ENCODE assay signal across 8 cellular contexts in genomic region chr1:2229921-2230700, GRCh38. TPM values are rescaled to one million over a fixed set of nuclear protein-coding genes. Genes with fewer than 3 reads are reported as not detected.
DNase-seq lines count a peak whose midpoint lies in the region; ATAC-seq and TF ChIP-seq lines count a peak whose summit lies in the region.

No MANE protein-coding gene starts in this region.

- peak overlapping the region; percentile 95 for H3K27ac Mint-ChIP-seq in activated naive CD8-positive, alpha-beta T cell treated with anti-CD3 and anti-CD28 coated beads, Interleukin-2, amount 10 ng/mL, durations not matched to agents 7 days and 5 days

- 12% methylated on average over 32 of the region's 32 CpGs for whole genome bisulfite sequencing in right cardiac atrium
- WGBS in sigmoid colon, 2 donors: 21 to 40% methylated on average over 32 of the region's 32 CpGs

- POLR2A ChIA-PET in activated naive CD8-positive, alpha-beta T cell treated with anti-CD3 and anti-CD28 coated beads, Interleukin-2, amount 10 ng/mL, durations not matched to agents 7 days and 5 days (lab: Charles Lee): interaction anchor here (1.2 to 4.4 kb wide), 12 partner anchors 17 to 316 kb away, joined by 4 to 34 read pairs (median 10); partner anchors contain the start of genes FAAP20, MORN1 and RER1

- H3K27me3 Mint-ChIP-seq in activated naive CD8-positive, alpha-beta T cell treated with anti-CD3 and anti-CD28 coated beads, Interleukin-2, amount 10 ng/mL, durations not matched to agents 7 days and 5 days: peaks cover 3% of the 10 kb centered on the region

- no peak for TF ChIP-seq POLR2A in sigmoid colon (IDR thresholded peaks at IDR 0.05)

- H3K27ac ChIP-seq in right cardiac atrium (ENCODE audit: low read length) (peak overlapping the region; percentile 90), sigmoid colon (peak overlapping the region; percentile 87 to 92 (median 90))

- no peak for ATAC-seq in activated naive CD8-positive, alpha-beta T cell treated with anti-CD3 and anti-CD28 coated beads, Interleukin-2, amount 10 ng/mL, durations not matched to agents 7 days and 5 days (ENCODE audit: low read depth)
- ATAC-seq in right cardiac atrium (peak in 1 of 2 donors; percentile 8), GM19035 (IDR thresholded peaks at IDR 0.05; ENCODE audit: unreplicated experiment) (no peak)

- no peaks in the 10 kb centered on the region for H3K9me3 Mint-ChIP-seq in activated naive CD8-positive, alpha-beta T cell treated with anti-CD3 and anti-CD28 coated beads, Interleukin-2, amount 10 ng/mL, durations not matched to agents 7 days and 5 days

- peak overlapping the region; percentile 94 for H3K4me3 Mint-ChIP-seq in activated naive CD8-positive, alpha-beta T cell treated with anti-CD3 and anti-CD28 coated beads, Interleukin-2, amount 10 ng/mL, durations not matched to agents 7 days and 5 days

- H3K4me3 ChIP-seq in right cardiac atrium (ENCODE audit: low read length) (peak overlapping the region; percentile 94), sigmoid colon (peak overlapping the region; percentile 58 to 78 (median 62))

- DNase-seq in activated effector memory CD4-positive, alpha-beta T cell treated with anti-CD3 and anti-CD28 coated beads, Interleukin-2, amount 50 U/mL, for 16 hours: peak; percentile 77
- DNase-seq in activated effector memory CD4-positive, alpha-beta T cell treated with Interleukin-2 at 50 U/mL for 16 hours: no peak
- DNase-seq in activated naive CD8-positive, alpha-beta T cell treated with anti-CD3 and anti-CD28 coated beads, Interleukin-2, amount 10 ng/mL, durations not matched to agents 7 days and 5 days: no peak
- DNase-seq in right cardiac atrium (peak; percentile 72 to 87 (median 86)), sigmoid colon (no peak), COLO829 (ENCODE audit: low spot score) (no peak), NCI-H774 (lab: John Stamatoyannopoulos, UW) (no peak)

- H3K9me3 ChIP-seq in right cardiac atrium (ENCODE audit: control insufficient read depth, low read length): no peaks in the 10 kb centered on the region
- no peaks in the 10 kb centered on the region for H3K9me3 ChIP-seq in sigmoid colon

- intact Hi-C loops in right cardiac atrium (cut with DNase I): loop anchor here in 3 of 4 donors (2.0 to 5.0 kb wide), 3 partner anchors 17 to 82 kb away; no protein-coding TSS in a partner anchor
- intact Hi-C loops in sigmoid colon (cut with DNase I): loop anchor here (2.0 kb wide), 2 partner anchors 39 to 85 kb away; no protein-coding TSS in a partner anchor

- peaks cover 35% of the 10 kb centered on the region for H3K4me1 Mint-ChIP-seq in activated naive CD8-positive, alpha-beta T cell treated with anti-CD3 and anti-CD28 coated beads, Interleukin-2, amount 10 ng/mL, durations not matched to agents 7 days and 5 days

- peaks cover 21% of the 10 kb centered on the region for H3K4me1 ChIP-seq in right cardiac atrium (ENCODE audit: control insufficient read depth, insufficient read depth, low read length)
- H3K4me1 ChIP-seq in sigmoid colon: peaks cover 0 to 68% (median 64%) of the 10 kb centered on the region in 4 donors

- no peaks in the 10 kb centered on the region for H3K36me3 ChIP-seq in sigmoid colon

- no peak for TF ChIP-seq CTCF in sigmoid colon (IDR thresholded peaks at IDR 0.05)

- peaks cover 3% of the 10 kb centered on the region for H3K36me3 Mint-ChIP-seq in activated naive CD8-positive, alpha-beta T cell treated with anti-CD3 and anti-CD28 coated beads, Interleukin-2, amount 10 ng/mL, durations not matched to agents 7 days and 5 days

- H3K27me3 ChIP-seq in right cardiac atrium (ENCODE audit: control insufficient read depth, insufficient read depth) (no peaks in the 10 kb centered on the region), sigmoid colon (no peaks in the 10 kb centered on the region)

- no peak for TF ChIP-seq EP300 in sigmoid colon (IDR thresholded peaks at IDR 0.05)

RNA-seq across cellular contexts. Expression of gene SKI, which starts 2.0 kb away (rescaled TPM):
- 10 to 100 TPM; 59.3 to 71.6 TPM for total RNA-seq in activated naive CD8-positive, alpha-beta T cell treated with anti-CD3 and anti-CD28 coated beads, Interleukin-2, amount 10 ng/mL, durations not matched to agents 7 days and 5 days
- total RNA-seq in right cardiac atrium (10 to 100 TPM; 56.7 to 83.1 (median 68.9) TPM), sigmoid colon (10 to 100 TPM; 18.9 to 50.4 (median 26.9) TPM)
- polyA plus RNA-seq in right cardiac atrium (35.6 TPM), sigmoid colon (10 to 100 TPM in 1 of 3 donors, 1 to 10 TPM in 2; 5.8 to 20.0 (median 6.6) TPM)

RNA-seq across cellular contexts. Expression of gene FAAP20, which starts 35.5 kb away (rescaled TPM):
- 10 to 100 TPM; 59.0 to 61.0 TPM for total RNA-seq in activated naive CD8-positive, alpha-beta T cell treated with anti-CD3 and anti-CD28 coated beads, Interleukin-2, amount 10 ng/mL, durations not matched to agents 7 days and 5 days
- 10 to 100 TPM; 35.5 to 49.3 (median 37.2) TPM for total RNA-seq in right cardiac atrium
- 56.3 TPM for polyA plus RNA-seq in right cardiac atrium
- total RNA-seq in sigmoid colon: 10 to 100 TPM; 33.8 to 49.5 (median 39.6) TPM
- 10 to 100 TPM; 28.4 to 58.0 (median 56.5) TPM for polyA plus RNA-seq in sigmoid colon

Comparison
In these comparisons a context has a peak if more than half of its experiments do, and no peak if none do; other contexts are left out.
1. DNase-seq: peak in activated effector memory CD4-positive, alpha-beta T cell treated with anti-CD3 and anti-CD28 coated beads, Interleukin-2, amount 50 U/mL, for 16 hours (single experiment) and right cardiac atrium (3 of 3); none in activated effector memory CD4-positive, alpha-beta T cell treated with Interleukin-2 at 50 U/mL for 16 hours (single experiment), activated naive CD8-positive, alpha-beta T cell treated with anti-CD3 and anti-CD28 coated beads, Interleukin-2, amount 10 ng/mL, durations not matched to agents 7 days and 5 days (single experiment), sigmoid colon (single experiment), COLO829 (single experiment) and NCI-H774 (single experiment).